26 cellular contexts compared by ENCODE assay signal in genomic region chr15:86837631-86838030, GRCh38.
DNase-seq lines count a peak whose midpoint lies in the region; ATAC-seq and TF ChIP-seq lines count a peak whose summit lies in the region.
"Had no signal": no experiment of that assay in that cellular context is flagged by ENCODE, and none has a peak within 500 bp of the region (broad histone marks: within the 10 kb centered on the region; RNA-seq: fewer than 3 reads in every experiment).

No MANE protein-coding gene starts in this region.

- no peaks in the 10 kb centered on the region for H3F3A ChIP-seq in neural progenitor cell (ENCODE audit: low read depth)

- no peak overlapping the region for H3K27ac ChIP-seq in neural progenitor cell
- H3K27ac ChIP-seq: 22Rv1, breast epithelium, testis had no signal

- H3K27ac Mint-ChIP-seq in WTC11: no peak overlapping the region
- H3K27ac Mint-ChIP-seq in neural progenitor cell: no peak overlapping the region
- H3K27ac Mint-ChIP-seq: activated T-helper 1 cell treated with anti-CD3 and anti-CD28 coated beads, Interleukin-12 subunit alpha, Interleukin-12 subunit beta, Interleukin-2, Interleukin-4 antibody, amounts not matched to agents 30 ng/mL and 10 ng/mL and 1 ng/mL, durations not matched to agents 14 hours and 24 hours and 36 hours; natural killer cell treated with Interleukin-12 subunit alpha and Interleukin-12 subunit beta and Interleukin-15 and Interleukin-18, amount 100 ng/mL, for 72 hours had no signal

- no peak overlapping the region for H3K9ac ChIP-seq in neural progenitor cell

- TF ChIP-seq CTCF in WTC11 (IDR thresholded peaks at IDR 0.05) (no peak), fibroblast of pulmonary artery (IDR thresholded peaks at IDR 0.05; ENCODE audit: low read length, missing control alignments) (no peak), neural progenitor cell (IDR thresholded peaks at IDR 0.05) (no peak)

- no peaks in the 10 kb centered on the region for H3K9me3 ChIP-seq in neural progenitor cell (ENCODE audit: low read depth)
- H3K9me3 ChIP-seq: breast epithelium, testis had no signal

- no peak overlapping the region for H3K4me3 Mint-ChIP-seq in WTC11
- no peak overlapping the region for H3K4me3 Mint-ChIP-seq in neural progenitor cell
- H3K4me3 Mint-ChIP-seq: activated T-helper 1 cell treated with anti-CD3 and anti-CD28 coated beads, Interleukin-12 subunit alpha, Interleukin-12 subunit beta, Interleukin-2, Interleukin-4 antibody, amounts not matched to agents 30 ng/mL and 10 ng/mL and 1 ng/mL, durations not matched to agents 14 hours and 24 hours and 36 hours; natural killer cell treated with Interleukin-12 subunit alpha and Interleukin-12 subunit beta and Interleukin-15 and Interleukin-18, amount 100 ng/mL, for 72 hours had no signal

- no peak overlapping the region for H3K4me3 ChIP-seq in fibroblast of pulmonary artery (replicated peaks; ENCODE audit: low read depth, low read length)
- no peak overlapping the region for H3K4me3 ChIP-seq in neural progenitor cell
- H3K4me3 ChIP-seq: breast epithelium, smooth muscle cell, testis had no signal

- H3K79me2 ChIP-seq in neural progenitor cell (ENCODE audit: low read depth): no peaks in the 10 kb centered on the region

- no peak overlapping the region for H2AFZ ChIP-seq in neural progenitor cell (replicated peaks)

- no peaks in the 10 kb centered on the region for H3K27me3 Mint-ChIP-seq in WTC11 (ENCODE audit: low read depth)
- H3K27me3 Mint-ChIP-seq in neural progenitor cell (ENCODE audit: insufficient read depth, low read depth): peaks cover 2% of the 10 kb centered on the region

- H3K36me3 Mint-ChIP-seq in WTC11 (no peaks in the 10 kb centered on the region), neural progenitor cell (no peaks in the 10 kb centered on the region)
- H3K36me3 Mint-ChIP-seq: natural killer cell treated with Interleukin-12 subunit alpha and Interleukin-12 subunit beta and Interleukin-15 and Interleukin-18, amount 100 ng/mL, for 72 hours had no signal

- no peaks in the 10 kb centered on the region for H3K36me3 ChIP-seq in neural progenitor cell
- H3K36me3 ChIP-seq: breast epithelium had no signal

- H3K4me1 ChIP-seq in neural progenitor cell: peaks cover 5% of the 10 kb centered on the region
- H3K4me1 ChIP-seq: breast epithelium, testis had no signal

- peaks cover 8% of the 10 kb centered on the region for H3K9me3 Mint-ChIP-seq in WTC11
- H3K9me3 Mint-ChIP-seq in neural progenitor cell: peaks cover 3% of the 10 kb centered on the region
- H3K9me3 Mint-ChIP-seq: activated T-helper 1 cell treated with anti-CD3 and anti-CD28 coated beads, Interleukin-12 subunit alpha, Interleukin-12 subunit beta, Interleukin-2, Interleukin-4 antibody, amounts not matched to agents 30 ng/mL and 10 ng/mL and 1 ng/mL, durations not matched to agents 14 hours and 24 hours and 36 hours had no signal

- CTCF ChIA-PET in WTC11 (lab: Charles Lee): no interaction called here

- H4K20me1 ChIP-seq in neural progenitor cell (ENCODE audit: low read depth): no peaks in the 10 kb centered on the region

- no peaks in the 10 kb centered on the region for H3K27me3 ChIP-seq in neural progenitor cell
- H3K27me3 ChIP-seq: testis had no signal

- H3K4me2 ChIP-seq in neural progenitor cell: no peak overlapping the region
- H3K4me2 ChIP-seq: smooth muscle cell had no signal

- POLR2A ChIA-PET in WTC11 (lab: Charles Lee): no interaction called here

- H3K4me1 Mint-ChIP-seq in WTC11: no peaks in the 10 kb centered on the region
- no peaks in the 10 kb centered on the region for H3K4me1 Mint-ChIP-seq in neural progenitor cell

- ATAC-seq in WTC11 (peak; percentile 30; the same call in 1 of the 2 replicates), sciatic nerve (peak; percentile 73), HG02870 (IDR thresholded peaks at IDR 0.05; ENCODE audit: unreplicated experiment) (no peak)
- no peak for ATAC-seq in stimulated activated naive CD8-positive, alpha-beta T cell treated with anti-CD3 and anti-CD28 coated beads, Interleukin-15, Interleukin-2, amounts not matched to agents 100 U/mL and 50 U/mL, for 24 hours
- ATAC-seq: HCT116; left ventricle myocardium superior; natural killer cell treated with Interleukin-12 subunit alpha and Interleukin-12 subunit beta and Interleukin-15 and Interleukin-18, amount 100 ng/mL, for 72 hours had no signal

- intact Hi-C loops in sciatic nerve (cut with DNase I): no loop called here

- DNase-seq in NCI-H1105 treated with DMSO at 0.1 percent for 48 hours (lab: John Stamatoyannopoulos, UW) (peak; percentile 0), NCI-H1105 (lab: John Stamatoyannopoulos, UW) (no peak), WTC11 (ENCODE audit: low spot score) (no peak), fibroblast of pulmonary artery (ENCODE audit: low read depth) (peak; percentile 2), sciatic nerve (ENCODE audit: low spot score) (no peak), neural progenitor cell (ENCODE audit: low spot score) (no peak)
- no peak for DNase-seq in stimulated activated naive CD8-positive, alpha-beta T cell treated with anti-CD3 and anti-CD28 coated beads, Interleukin-15, Interleukin-2, amounts not matched to agents 100 U/mL and 50 U/mL, for 24 hours
- DNase-seq: activated CD4-positive, alpha-beta T cell treated with anti-CD3 and anti-CD28 coated beads, Interleukin-2, amount 50 U/mL, for 48 hours; activated CD8-positive, alpha-beta memory T cell treated with anti-CD3 and anti-CD28 coated beads, Interleukin-2, amount 50 U/mL, for 48 hours; activated naive CD4-positive, alpha-beta T cell treated with Interleukin-2 at 50 U/mL for 16 hours; C1 segment of cervical spinal cord; DMS153; islet precursor cell; Kasumi-1; left ventricle myocardium superior; NCI-H146; retina; stimulated activated naive CD4-positive, alpha-beta T cell; testis had no signal

TF ChIP-seq in WTC11, 78 proteins besides CTCF, POLR2A, EP300 and RAD21:
- no peak for TF ChIP-seq NR1H2 (CRISPR knock-in tag; IDR thresholded peaks at IDR 0.05)
- no peak for TF ChIP-seq FOXP1 (CRISPR knock-in tag; IDR thresholded peaks at IDR 0.05; ENCODE audit: borderline replicate concordance)
- TF ChIP-seq SMAD3 (CRISPR knock-in tag; IDR thresholded peaks at IDR 0.05; ENCODE audit: borderline replicate concordance): no peak
- TF ChIP-seq PREB (CRISPR knock-in tag; IDR thresholded peaks at IDR 0.05; ENCODE audit: borderline replicate concordance): no peak
- TF ChIP-seq CDX4 (CRISPR knock-in tag; IDR thresholded peaks at IDR 0.05; ENCODE audit: borderline replicate concordance): no peak
- no peak for TF ChIP-seq TEAD1 (CRISPR knock-in tag; IDR thresholded peaks at IDR 0.05)
- TF ChIP-seq HMGXB4 (CRISPR knock-in tag; IDR thresholded peaks at IDR 0.05): no peak
- TF ChIP-seq PRDM15 (CRISPR knock-in tag; IDR thresholded peaks at IDR 0.05): no peak

Comparison
In these comparisons a context has a peak if more than half of its experiments do, and no peak if none do; other contexts are left out.
1. DNase-seq: peak in NCI-H1105 treated with DMSO at 0.1 percent for 48 hours (single experiment) and fibroblast of pulmonary artery (single experiment); none in NCI-H1105 (single experiment), WTC11 (single experiment), sciatic nerve (single experiment), stimulated activated naive CD8-positive, alpha-beta T cell treated with anti-CD3 and anti-CD28 coated beads, Interleukin-15, Interleukin-2, amounts not matched to agents 100 U/mL and 50 U/mL, for 24 hours (single experiment) and neural progenitor cell (single experiment).
2. ATAC-seq: peak in WTC11 (single experiment) and sciatic nerve (single experiment); none in HG02870 (single experiment) and stimulated activated naive CD8-positive, alpha-beta T cell treated with anti-CD3 and anti-CD28 coated beads, Interleukin-15, Interleukin-2, amounts not matched to agents 100 U/mL and 50 U/mL, for 24 hours (single experiment).